In the genomic region with DNA sequence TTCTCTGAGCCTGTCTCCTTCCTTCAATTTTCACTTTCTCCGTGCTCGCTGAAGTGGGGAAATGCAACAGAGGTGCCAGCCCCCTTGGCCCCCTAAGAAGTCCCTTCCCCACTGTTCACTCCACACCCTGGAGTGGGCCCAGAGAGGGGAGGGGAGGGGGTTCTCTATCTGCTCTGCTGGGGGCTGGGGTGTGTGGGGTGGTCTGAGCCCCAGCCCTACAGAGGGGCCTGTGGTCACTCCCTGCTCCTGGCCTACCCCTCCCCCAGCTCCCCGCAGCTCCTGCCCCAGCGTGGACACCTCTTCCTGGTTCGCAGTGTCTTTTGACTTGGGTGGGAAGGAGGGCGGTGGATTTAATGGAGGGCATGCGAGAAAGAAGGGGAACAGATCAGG, we compare ENCODE assay signal across 6 cellular contexts. TPM values are rescaled to one million over a fixed set of nuclear protein-coding genes. Genes with fewer than 3 reads are reported as not detected.
DNase-seq lines count a peak whose midpoint lies in the region; ATAC-seq and TF ChIP-seq lines count a peak whose summit lies in the region.

No MANE protein-coding gene starts in this region.

- H3K36me3 ChIP-seq in right atrium auricular region (peaks cover 30% of the 10 kb centered on the region), vagina (peaks cover under 1 to 18% of the 10 kb centered on the region in 2 donors)

- peaks cover 0 to 77% of the 10 kb centered on the region in 2 donors for H3K4me1 ChIP-seq in right atrium auricular region
- peaks cover 41% of the 10 kb centered on the region for H3K4me1 ChIP-seq in vagina

- intact Hi-C loops in left cardiac atrium (cut with DNase I), result no loop called here
- intact Hi-C loops in vagina (cut with DNase I), result no loop called here

- DNase-seq in right atrium auricular region (ENCODE audit: low spot score), result no peak
- no peak for DNase-seq in left cardiac atrium
- peak; percentile 12 for DNase-seq in iris pigment epithelial cell (ENCODE audit: low read depth)
- no peak for DNase-seq in vagina (ENCODE audit: extremely low spot score in 2 of 2)
- DNase-seq in cerebellar nuclear complex (lab: John Stamatoyannopoulos, UW), result no peak
- no peak for DNase-seq in activated CD4-positive, alpha-beta T cell treated with anti-CD3 and anti-CD28 coated beads for 4 hours

- ATAC-seq in left cardiac atrium, result no peak

- H3K27me3 ChIP-seq in right atrium auricular region (no peaks in the 10 kb centered on the region), vagina (no peaks in the 10 kb centered on the region)

- H3K4me3 ChIP-seq in right atrium auricular region (peak overlapping the region; percentile 88 to 93), vagina (peak overlapping the region; percentile 79 to 92)

- no peak for TF ChIP-seq CTCF in right atrium auricular region (IDR thresholded peaks at IDR 0.05)
- TF ChIP-seq CTCF in vagina (IDR thresholded peaks at IDR 0.05), result no peak

- no peak for TF ChIP-seq POLR2A in vagina (IDR thresholded peaks at IDR 0.05)

- H3K27ac ChIP-seq in right atrium auricular region (peak overlapping the region; percentile 99 to 100), vagina (peak overlapping the region; percentile 100)

- no peaks in the 10 kb centered on the region for H3K9me3 ChIP-seq in right atrium auricular region
- no peaks in the 10 kb centered on the region for H3K9me3 ChIP-seq in vagina

RNA-seq across cellular contexts. Expression of a gene that starts 1.0 kb away (rescaled TPM):
- total RNA-seq in right atrium auricular region, result 10 to 100 TPM; 40.0 to 71.0 TPM
- 10 to 100 TPM; 43.9 to 47.7 TPM for total RNA-seq in left cardiac atrium
- total RNA-seq in vagina, result 99.4 TPM

RNA-seq across cellular contexts. Expression of a gene that starts 13.3 kb away (rescaled TPM):
- total RNA-seq in right atrium auricular region (1 to 10 TPM; 5.5 to 7.1 TPM), left cardiac atrium (1 to 10 TPM; 4.8 to 6.5 TPM), vagina (5.2 TPM)

RNA-seq across cellular contexts. Expression of a gene that starts 13.3 kb away (rescaled TPM):
- 10 to 100 TPM; 60.1 to 88.4 TPM for total RNA-seq in right atrium auricular region
- 10 to 100 TPM; 47.3 to 52.0 TPM for total RNA-seq in left cardiac atrium
- total RNA-seq in vagina, result 85.4 TPM

RNA-seq across cellular contexts. Expression of a gene that starts 30.3 kb away (rescaled TPM):
- total RNA-seq in right atrium auricular region (1 to 10 TPM in 1 of 2 donors, under 1 TPM in 1; 0.59 to 1.3 TPM), left cardiac atrium (under 1 TPM; 0.44 to 0.50 TPM), vagina (1.5 TPM)

RNA-seq across cellular contexts. Expression of a gene that starts 30.4 kb away (rescaled TPM):
- total RNA-seq in right atrium auricular region (10 to 100 TPM; 16.4 to 42.9 TPM), left cardiac atrium (10 to 100 TPM; 22.8 to 28.9 TPM), vagina (95.0 TPM)
